Comparison of ENCODE assay signal across 1 cellular context in the genomic region with DNA sequence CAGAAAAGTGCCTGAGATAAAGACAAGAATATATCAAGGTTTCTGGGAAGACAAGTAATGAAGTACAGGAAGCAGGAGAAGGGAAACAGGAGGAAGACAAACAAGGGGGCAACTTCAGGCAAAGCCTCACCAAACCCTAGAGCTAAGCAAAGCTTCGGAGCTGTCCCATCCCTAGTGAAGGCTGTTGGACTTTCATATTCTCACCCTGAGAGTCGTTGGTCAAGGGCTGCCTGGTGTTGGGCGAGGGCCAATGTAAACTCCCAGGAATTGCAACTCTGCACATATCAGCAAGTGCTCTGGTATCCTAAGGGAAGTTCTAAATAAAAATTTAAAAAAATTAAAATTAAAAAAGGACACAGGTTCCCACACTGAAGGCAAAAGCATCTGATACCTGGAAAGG.
TF ChIP-seq lines count a peak whose summit lies in the region.

No MANE protein-coding gene starts in this region.

TF ChIP-seq in HepG2, 621 proteins besides CTCF, POLR2A, EP300 and RAD21 (continued from another document):
- TF ChIP-seq, protein P1, sequence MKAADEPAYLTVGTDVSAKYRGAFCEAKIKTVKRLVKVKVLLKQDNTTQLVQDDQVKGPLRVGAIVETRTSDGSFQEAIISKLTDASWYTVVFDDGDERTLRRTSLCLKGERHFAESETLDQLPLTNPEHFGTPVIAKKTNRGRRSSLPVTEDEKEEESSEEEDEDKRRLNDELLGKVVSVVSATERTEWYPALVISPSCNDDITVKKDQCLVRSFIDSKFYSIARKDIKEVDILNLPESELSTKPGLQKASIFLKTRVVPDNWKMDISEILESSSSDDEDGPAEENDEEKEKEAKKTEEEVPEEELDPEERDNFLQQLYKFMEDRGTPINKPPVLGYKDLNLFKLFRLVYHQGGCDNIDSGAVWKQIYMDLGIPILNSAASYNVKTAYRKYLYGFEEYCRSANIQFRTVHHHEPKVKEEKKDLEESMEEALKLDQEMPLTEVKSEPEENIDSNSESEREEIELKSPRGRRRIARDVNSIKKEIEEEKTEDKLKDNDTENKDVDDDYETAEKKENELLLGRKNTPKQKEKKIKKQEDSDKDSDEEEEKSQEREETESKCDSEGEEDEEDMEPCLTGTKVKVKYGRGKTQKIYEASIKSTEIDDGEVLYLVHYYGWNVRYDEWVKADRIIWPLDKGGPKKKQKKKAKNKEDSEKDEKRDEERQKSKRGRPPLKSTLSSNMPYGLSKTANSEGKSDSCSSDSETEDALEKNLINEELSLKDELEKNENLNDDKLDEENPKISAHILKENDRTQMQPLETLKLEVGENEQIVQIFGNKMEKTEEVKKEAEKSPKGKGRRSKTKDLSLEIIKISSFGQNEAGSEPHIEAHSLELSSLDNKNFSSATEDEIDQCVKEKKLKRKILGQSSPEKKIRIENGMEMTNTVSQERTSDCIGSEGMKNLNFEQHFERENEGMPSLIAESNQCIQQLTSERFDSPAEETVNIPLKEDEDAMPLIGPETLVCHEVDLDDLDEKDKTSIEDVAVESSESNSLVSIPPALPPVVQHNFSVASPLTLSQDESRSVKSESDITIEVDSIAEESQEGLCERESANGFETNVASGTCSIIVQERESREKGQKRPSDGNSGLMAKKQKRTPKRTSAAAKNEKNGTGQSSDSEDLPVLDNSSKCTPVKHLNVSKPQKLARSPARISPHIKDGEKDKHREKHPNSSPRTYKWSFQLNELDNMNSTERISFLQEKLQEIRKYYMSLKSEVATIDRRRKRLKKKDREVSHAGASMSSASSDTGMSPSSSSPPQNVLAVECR (CRISPR knock-in tag; IDR thresholded peaks at IDR 0.05; ENCODE audit: borderline replicate concordance) = no peak
- TF ChIP-seq PHF21A (CRISPR knock-in tag; IDR thresholded peaks at IDR 0.05) = no peak
- TF ChIP-seq PITX1 (CRISPR knock-in tag; IDR thresholded peaks at IDR 0.05) = no peak
- no peak for TF ChIP-seq MIXL1 (CRISPR knock-in tag; IDR thresholded peaks at IDR 0.05)
- TF ChIP-seq FOXA1 (IDR thresholded peaks at IDR 0.05) = no peak
- peak; percentile 68 for TF ChIP-seq FOXA1 (CRISPR knock-in tag; IDR thresholded peaks at IDR 0.05)
- no peak for TF ChIP-seq ZFAT (CRISPR knock-in tag; conservative IDR thresholded peaks at IDR 0.05)
- peak; percentile 31; the same call in 1 of the 2 replicates for TF ChIP-seq SOX5 (CRISPR knock-in tag; IDR thresholded peaks at IDR 0.05; ENCODE audit: borderline replicate concordance)
- TF ChIP-seq, protein P2, sequence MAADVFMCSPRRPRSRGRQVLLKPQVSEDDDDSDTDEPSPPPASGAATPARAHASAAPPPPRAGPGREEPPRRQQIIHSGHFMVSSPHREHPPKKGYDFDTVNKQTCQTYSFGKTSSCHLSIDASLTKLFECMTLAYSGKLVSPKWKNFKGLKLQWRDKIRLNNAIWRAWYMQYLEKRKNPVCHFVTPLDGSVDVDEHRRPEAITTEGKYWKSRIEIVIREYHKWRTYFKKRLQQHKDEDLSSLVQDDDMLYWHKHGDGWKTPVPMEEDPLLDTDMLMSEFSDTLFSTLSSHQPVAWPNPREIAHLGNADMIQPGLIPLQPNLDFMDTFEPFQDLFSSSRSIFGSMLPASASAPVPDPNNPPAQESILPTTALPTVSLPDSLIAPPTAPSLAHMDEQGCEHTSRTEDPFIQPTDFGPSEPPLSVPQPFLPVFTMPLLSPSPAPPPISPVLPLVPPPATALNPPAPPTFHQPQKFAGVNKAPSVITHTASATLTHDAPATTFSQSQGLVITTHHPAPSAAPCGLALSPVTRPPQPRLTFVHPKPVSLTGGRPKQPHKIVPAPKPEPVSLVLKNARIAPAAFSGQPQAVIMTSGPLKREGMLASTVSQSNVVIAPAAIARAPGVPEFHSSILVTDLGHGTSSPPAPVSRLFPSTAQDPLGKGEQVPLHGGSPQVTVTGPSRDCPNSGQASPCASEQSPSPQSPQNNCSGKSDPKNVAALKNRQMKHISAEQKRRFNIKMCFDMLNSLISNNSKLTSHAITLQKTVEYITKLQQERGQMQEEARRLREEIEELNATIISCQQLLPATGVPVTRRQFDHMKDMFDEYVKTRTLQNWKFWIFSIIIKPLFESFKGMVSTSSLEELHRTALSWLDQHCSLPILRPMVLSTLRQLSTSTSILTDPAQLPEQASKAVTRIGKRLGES (CRISPR knock-in tag; IDR thresholded peaks at IDR 0.05; ENCODE audit: borderline replicate concordance) = no peak
- TF ChIP-seq, protein P3, sequence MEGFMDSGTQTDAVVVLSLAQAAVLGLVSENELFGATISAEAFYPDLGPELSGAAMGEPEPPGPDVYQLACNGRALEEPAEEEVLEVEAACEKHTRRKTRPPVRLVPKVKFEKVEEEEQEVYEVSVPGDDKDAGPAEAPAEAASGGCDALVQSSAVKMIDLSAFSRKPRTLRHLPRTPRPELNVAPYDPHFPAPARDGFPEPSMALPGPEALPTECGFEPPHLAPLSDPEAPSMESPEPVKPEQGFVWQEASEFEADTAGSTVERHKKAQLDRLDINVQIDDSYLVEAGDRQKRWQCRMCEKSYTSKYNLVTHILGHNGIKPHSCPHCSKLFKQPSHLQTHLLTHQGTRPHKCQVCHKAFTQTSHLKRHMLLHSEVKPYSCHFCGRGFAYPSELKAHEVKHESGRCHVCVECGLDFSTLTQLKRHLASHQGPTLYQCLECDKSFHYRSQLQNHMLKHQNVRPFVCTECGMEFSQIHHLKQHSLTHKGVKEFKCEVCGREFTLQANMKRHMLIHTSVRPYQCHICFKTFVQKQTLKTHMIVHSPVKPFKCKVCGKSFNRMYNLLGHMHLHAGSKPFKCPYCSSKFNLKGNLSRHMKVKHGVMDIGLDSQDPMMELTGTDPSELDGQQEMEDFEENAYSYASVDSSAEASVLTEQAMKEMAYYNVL (CRISPR knock-in tag; IDR thresholded peaks at IDR 0.05; ENCODE audit: borderline replicate concordance) = no peak
- TF ChIP-seq, protein P4, sequence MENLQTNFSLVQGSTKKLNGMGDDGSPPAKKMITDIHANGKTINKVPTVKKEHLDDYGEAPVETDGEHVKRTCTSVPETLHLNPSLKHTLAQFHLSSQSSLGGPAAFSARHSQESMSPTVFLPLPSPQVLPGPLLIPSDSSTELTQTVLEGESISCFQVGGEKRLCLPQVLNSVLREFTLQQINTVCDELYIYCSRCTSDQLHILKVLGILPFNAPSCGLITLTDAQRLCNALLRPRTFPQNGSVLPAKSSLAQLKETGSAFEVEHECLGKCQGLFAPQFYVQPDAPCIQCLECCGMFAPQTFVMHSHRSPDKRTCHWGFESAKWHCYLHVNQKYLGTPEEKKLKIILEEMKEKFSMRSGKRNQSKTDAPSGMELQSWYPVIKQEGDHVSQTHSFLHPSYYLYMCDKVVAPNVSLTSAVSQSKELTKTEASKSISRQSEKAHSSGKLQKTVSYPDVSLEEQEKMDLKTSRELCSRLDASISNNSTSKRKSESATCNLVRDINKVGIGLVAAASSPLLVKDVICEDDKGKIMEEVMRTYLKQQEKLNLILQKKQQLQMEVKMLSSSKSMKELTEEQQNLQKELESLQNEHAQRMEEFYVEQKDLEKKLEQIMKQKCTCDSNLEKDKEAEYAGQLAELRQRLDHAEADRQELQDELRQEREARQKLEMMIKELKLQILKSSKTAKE (CRISPR knock-in tag; IDR thresholded peaks at IDR 0.05; ENCODE audit: borderline replicate concordance) = no peak
- peak; percentile 39; the same call in 1 of the 2 replicates for TF ChIP-seq HNF4A (CRISPR knock-in tag; IDR thresholded peaks at IDR 0.05)
- TF ChIP-seq, protein P5, sequence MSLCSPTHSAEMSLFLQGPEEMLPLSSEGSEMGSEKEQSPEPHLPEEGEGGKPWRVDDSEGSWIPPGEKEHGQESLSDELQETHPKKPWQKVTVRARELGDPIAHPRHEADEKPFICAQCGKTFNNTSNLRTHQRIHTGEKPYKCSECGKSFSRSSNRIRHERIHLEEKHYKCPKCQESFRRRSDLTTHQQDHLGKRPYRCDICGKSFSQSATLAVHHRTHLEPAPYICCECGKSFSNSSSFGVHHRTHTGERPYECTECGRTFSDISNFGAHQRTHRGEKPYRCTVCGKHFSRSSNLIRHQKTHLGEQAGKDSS (CRISPR knock-in tag; IDR thresholded peaks at IDR 0.05; ENCODE audit: borderline replicate concordance, low read depth) = no peak
- TF ChIP-seq TMF1 (CRISPR knock-in tag; IDR thresholded peaks at IDR 0.05; ENCODE audit: low read depth) = no peak
- TF ChIP-seq, protein P6, sequence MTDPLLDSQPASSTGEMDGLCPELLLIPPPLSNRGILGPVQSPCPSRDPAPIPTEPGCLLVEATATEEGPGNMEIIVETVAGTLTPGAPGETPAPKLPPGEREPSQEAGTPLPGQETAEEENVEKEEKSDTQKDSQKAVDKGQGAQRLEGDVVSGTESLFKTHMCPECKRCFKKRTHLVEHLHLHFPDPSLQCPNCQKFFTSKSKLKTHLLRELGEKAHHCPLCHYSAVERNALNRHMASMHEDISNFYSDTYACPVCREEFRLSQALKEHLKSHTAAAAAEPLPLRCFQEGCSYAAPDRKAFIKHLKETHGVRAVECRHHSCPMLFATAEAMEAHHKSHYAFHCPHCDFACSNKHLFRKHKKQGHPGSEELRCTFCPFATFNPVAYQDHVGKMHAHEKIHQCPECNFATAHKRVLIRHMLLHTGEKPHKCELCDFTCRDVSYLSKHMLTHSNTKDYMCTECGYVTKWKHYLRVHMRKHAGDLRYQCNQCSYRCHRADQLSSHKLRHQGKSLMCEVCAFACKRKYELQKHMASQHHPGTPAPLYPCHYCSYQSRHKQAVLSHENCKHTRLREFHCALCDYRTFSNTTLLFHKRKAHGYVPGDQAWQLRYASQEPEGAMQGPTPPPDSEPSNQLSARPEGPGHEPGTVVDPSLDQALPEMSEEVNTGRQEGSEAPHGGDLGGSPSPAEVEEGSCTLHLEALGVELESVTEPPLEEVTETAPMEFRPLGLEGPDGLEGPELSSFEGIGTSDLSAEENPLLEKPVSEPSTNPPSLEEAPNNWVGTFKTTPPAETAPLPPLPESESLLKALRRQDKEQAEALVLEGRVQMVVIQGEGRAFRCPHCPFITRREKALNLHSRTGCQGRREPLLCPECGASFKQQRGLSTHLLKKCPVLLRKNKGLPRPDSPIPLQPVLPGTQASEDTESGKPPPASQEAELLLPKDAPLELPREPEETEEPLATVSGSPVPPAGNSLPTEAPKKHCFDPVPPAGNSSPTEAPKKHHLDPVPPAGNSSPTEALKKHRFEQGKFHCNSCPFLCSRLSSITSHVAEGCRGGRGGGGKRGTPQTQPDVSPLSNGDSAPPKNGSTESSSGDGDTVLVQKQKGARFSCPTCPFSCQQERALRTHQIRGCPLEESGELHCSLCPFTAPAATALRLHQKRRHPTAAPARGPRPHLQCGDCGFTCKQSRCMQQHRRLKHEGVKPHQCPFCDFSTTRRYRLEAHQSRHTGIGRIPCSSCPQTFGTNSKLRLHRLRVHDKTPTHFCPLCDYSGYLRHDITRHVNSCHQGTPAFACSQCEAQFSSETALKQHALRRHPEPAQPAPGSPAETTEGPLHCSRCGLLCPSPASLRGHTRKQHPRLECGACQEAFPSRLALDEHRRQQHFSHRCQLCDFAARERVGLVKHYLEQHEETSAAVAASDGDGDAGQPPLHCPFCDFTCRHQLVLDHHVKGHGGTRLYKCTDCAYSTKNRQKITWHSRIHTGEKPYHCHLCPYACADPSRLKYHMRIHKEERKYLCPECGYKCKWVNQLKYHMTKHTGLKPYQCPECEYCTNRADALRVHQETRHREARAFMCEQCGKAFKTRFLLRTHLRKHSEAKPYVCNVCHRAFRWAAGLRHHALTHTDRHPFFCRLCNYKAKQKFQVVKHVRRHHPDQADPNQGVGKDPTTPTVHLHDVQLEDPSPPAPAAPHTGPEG (CRISPR knock-in tag; IDR thresholded peaks at IDR 0.05) = no peak
- TF ChIP-seq, protein P7, sequence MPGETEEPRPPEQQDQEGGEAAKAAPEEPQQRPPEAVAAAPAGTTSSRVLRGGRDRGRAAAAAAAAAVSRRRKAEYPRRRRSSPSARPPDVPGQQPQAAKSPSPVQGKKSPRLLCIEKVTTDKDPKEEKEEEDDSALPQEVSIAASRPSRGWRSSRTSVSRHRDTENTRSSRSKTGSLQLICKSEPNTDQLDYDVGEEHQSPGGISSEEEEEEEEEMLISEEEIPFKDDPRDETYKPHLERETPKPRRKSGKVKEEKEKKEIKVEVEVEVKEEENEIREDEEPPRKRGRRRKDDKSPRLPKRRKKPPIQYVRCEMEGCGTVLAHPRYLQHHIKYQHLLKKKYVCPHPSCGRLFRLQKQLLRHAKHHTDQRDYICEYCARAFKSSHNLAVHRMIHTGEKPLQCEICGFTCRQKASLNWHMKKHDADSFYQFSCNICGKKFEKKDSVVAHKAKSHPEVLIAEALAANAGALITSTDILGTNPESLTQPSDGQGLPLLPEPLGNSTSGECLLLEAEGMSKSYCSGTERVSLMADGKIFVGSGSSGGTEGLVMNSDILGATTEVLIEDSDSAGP (CRISPR knock-in tag; IDR thresholded peaks at IDR 0.05; ENCODE audit: borderline replicate concordance) = no peak
TF ChIP-seq in HepG2: peak in this region for 10.
